In genomic region chr4:77579406-77580076, GRCh38 we compare ENCODE assay signal across 1 cellular context.
TF ChIP-seq lines count a peak whose summit lies in the region.

No MANE protein-coding gene starts in this region.

TF ChIP-seq in A549, 52 proteins besides CTCF, POLR2A, EP300 and RAD21 (continued from another document):
- TF ChIP-seq JUN (IDR thresholded peaks at IDR 0.05) (no peak), JUNB (IDR thresholded peaks at IDR 0.05) (no peak), ZC3H11A (IDR thresholded peaks at IDR 0.05) (no peak), FOSL2 (IDR thresholded peaks at IDR 0.05) (no peak), FOSL2 (CRISPR knock-in tag; IDR thresholded peaks at IDR 0.05) (no peak)
